8 cellular contexts compared by ENCODE assay signal in genomic region chr3:195546130-195546560, GRCh38. TPM values are rescaled to one million over a fixed set of nuclear protein-coding genes. Genes with fewer than 3 reads are reported as not detected.
A peak's percentile ranks its signal among the peaks of the same experiment; 100 is the strongest.
DNase-seq lines count a peak whose midpoint lies in the region; ATAC-seq and TF ChIP-seq lines count a peak whose summit lies in the region.

No MANE protein-coding gene starts in this region.

- no peak for ATAC-seq in activated T-cell treated with anti-CD3 and anti-CD28 coated beads, Interleukin-2, amount 50 U/mL, for 4 hours
- ATAC-seq in HG02610 (IDR thresholded peaks at IDR 0.05; ENCODE audit: unreplicated experiment) (no peak), GM21526 (IDR thresholded peaks at IDR 0.05; ENCODE audit: low FRiP score, unreplicated experiment) (no peak)

- H3K27ac Mint-ChIP-seq in T-helper 2 cell treated with Interferon-gamma antibody and Interleukin-4, amounts not matched to agents 5 μg/mL and 100 μg/mL, for 36 hours, result peak overlapping the region; percentile 85

- peak overlapping the region; percentile 29 to 32 for H3K27ac ChIP-seq in right atrium auricular region
- H3K27ac ChIP-seq in thymus (ENCODE audit: low read depth), result peak overlapping the region; percentile 82

- H3K36me3 ChIP-seq in right atrium auricular region (no peaks in the 10 kb centered on the region), thymus (ENCODE audit: control insufficient read depth, insufficient read depth) (no peaks in the 10 kb centered on the region)

- TF ChIP-seq CTCF in right atrium auricular region (IDR thresholded peaks at IDR 0.05), result no peak

- DNase-seq in T-helper 2 cell treated with Interferon-gamma antibody and Interleukin-4, amounts not matched to agents 5 μg/mL and 100 μg/mL, for 36 hours (ENCODE audit: low spot score), result peak; percentile 50
- DNase-seq in T-helper 2 cell (no peak), right atrium auricular region (ENCODE audit: low spot score) (peak; percentile 79)
- no peak for DNase-seq in activated T-cell treated with anti-CD3 and anti-CD28 coated beads, Interleukin-2, amount 50 U/mL, for 4 hours
- DNase-seq in effector CD8-positive, alpha-beta T cell (lab: John Stamatoyannopoulos, UW), result no peak

- H3K4me3 ChIP-seq in right atrium auricular region (no peak overlapping the region), thymus (ENCODE audit: low read length) (no peak overlapping the region)

- no peaks in the 10 kb centered on the region for H3K27me3 Mint-ChIP-seq in T-helper 2 cell treated with Interferon-gamma antibody and Interleukin-4, amounts not matched to agents 5 μg/mL and 100 μg/mL, for 36 hours (ENCODE audit: low read depth)
- no peaks in the 10 kb centered on the region for H3K27me3 Mint-ChIP-seq in activated T-cell treated with anti-CD3 and anti-CD28 coated beads, Interleukin-2, amount 50 U/mL, for 4 hours (ENCODE audit: low read depth)

- peaks cover 5% of the 10 kb centered on the region for H3K36me3 Mint-ChIP-seq in T-helper 2 cell treated with Interferon-gamma antibody and Interleukin-4, amounts not matched to agents 5 μg/mL and 100 μg/mL, for 36 hours (ENCODE audit: low read depth)
- no peaks in the 10 kb centered on the region for H3K36me3 Mint-ChIP-seq in activated T-cell treated with anti-CD3 and anti-CD28 coated beads, Interleukin-2, amount 50 U/mL, for 4 hours (ENCODE audit: insufficient read depth)

- H3K9me3 ChIP-seq in right atrium auricular region, result no peaks in the 10 kb centered on the region
- no peaks in the 10 kb centered on the region for H3K9me3 ChIP-seq in thymus (ENCODE audit: control insufficient read depth)

- peaks cover 4 to 40% of the 10 kb centered on the region in 2 donors for H3K4me1 ChIP-seq in right atrium auricular region
- peaks cover 39% of the 10 kb centered on the region for H3K4me1 ChIP-seq in thymus (ENCODE audit: control insufficient read depth, insufficient read depth, low read length)

- peaks cover 68% of the 10 kb centered on the region for H3K4me1 Mint-ChIP-seq in T-helper 2 cell treated with Interferon-gamma antibody and Interleukin-4, amounts not matched to agents 5 μg/mL and 100 μg/mL, for 36 hours (ENCODE audit: low read depth)
- peaks cover 68% of the 10 kb centered on the region for H3K4me1 Mint-ChIP-seq in activated T-cell treated with anti-CD3 and anti-CD28 coated beads, Interleukin-2, amount 50 U/mL, for 4 hours (ENCODE audit: low read depth)

- no peaks in the 10 kb centered on the region for H3K27me3 ChIP-seq in right atrium auricular region
- H3K27me3 ChIP-seq in thymus (ENCODE audit: control insufficient read depth, insufficient read depth), result no peaks in the 10 kb centered on the region

- H3K9me3 Mint-ChIP-seq in T-helper 2 cell treated with Interferon-gamma antibody and Interleukin-4, amounts not matched to agents 5 μg/mL and 100 μg/mL, for 36 hours, result no peaks in the 10 kb centered on the region
- H3K9me3 Mint-ChIP-seq in activated T-cell treated with anti-CD3 and anti-CD28 coated beads, Interleukin-2, amount 50 U/mL, for 4 hours, result no peaks in the 10 kb centered on the region

- 67% methylated on average over 4 of the region's 4 CpGs for WGBS in thymus

- peak overlapping the region; percentile 78 for H3K4me3 Mint-ChIP-seq in T-helper 2 cell treated with Interferon-gamma antibody and Interleukin-4, amounts not matched to agents 5 μg/mL and 100 μg/mL, for 36 hours
- H3K4me3 Mint-ChIP-seq in activated T-cell treated with anti-CD3 and anti-CD28 coated beads, Interleukin-2, amount 50 U/mL, for 4 hours, result peak overlapping the region; percentile 67

RNA-seq across cellular contexts. Expression of gene PPP1R2, which starts 3.0 kb away (rescaled TPM):
- 10 to 100 TPM; 73.2 to 91.7 (median 77.6) TPM for total RNA-seq in activated T-cell treated with anti-CD3 and anti-CD28 coated beads, Interleukin-2, amount 50 U/mL, for 4 hours
- 10 to 100 TPM; 43.4 to 49.4 TPM for total RNA-seq in right atrium auricular region
- polyA plus RNA-seq in thymus, result 76.1 TPM

RNA-seq across cellular contexts. Expression of gene APOD, which starts 37.6 kb away (rescaled TPM):
- total RNA-seq in activated T-cell treated with anti-CD3 and anti-CD28 coated beads, Interleukin-2, amount 50 U/mL, for 4 hours, result not detected
- total RNA-seq in right atrium auricular region, result 10 to 100 TPM; 79.6 to 93.2 TPM
- 200 TPM for polyA plus RNA-seq in thymus

Comparison
In these comparisons a context has a peak if more than half of its experiments do, and no peak if none do; other contexts are left out.
1. DNase-seq: peak in T-helper 2 cell treated with Interferon-gamma antibody and Interleukin-4, amounts not matched to agents 5 μg/mL and 100 μg/mL, for 36 hours (single experiment) and right atrium auricular region (single experiment); none in T-helper 2 cell (0 of 5), activated T-cell treated with anti-CD3 and anti-CD28 coated beads, Interleukin-2, amount 50 U/mL, for 4 hours (single experiment) and effector CD8-positive, alpha-beta T cell (single experiment).
2. RNA of gene APOD, which starts 37.6 kb away (total RNA-seq): 79.6 to 93.2 TPM in right atrium auricular region; not detected in activated T-cell treated with anti-CD3 and anti-CD28 coated beads, Interleukin-2, amount 50 U/mL, for 4 hours; every median in the first group is over 10 times any median in the second.